13 cellular contexts compared by ENCODE assay signal in the genomic region with DNA sequence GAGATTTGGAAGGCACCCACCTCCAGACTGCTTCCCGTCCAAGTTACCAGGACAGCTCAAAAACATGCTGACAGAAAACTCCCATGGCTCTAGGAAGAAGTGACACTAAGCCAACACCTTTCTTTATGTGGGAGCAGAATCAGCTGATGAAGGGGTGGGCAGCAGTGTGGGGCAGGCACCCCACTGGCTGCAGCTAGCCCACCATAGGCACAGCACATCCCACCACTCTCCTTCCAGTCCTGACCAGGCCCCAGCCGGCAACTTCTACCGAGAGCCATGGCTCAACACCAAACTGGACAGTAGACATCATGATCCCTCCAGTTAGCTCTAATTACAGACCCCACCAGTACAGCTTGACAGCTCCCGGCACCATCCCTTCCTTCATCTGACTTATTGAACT. TPM values are rescaled to one million over a fixed set of nuclear protein-coding genes. Genes with fewer than 3 reads are reported as not detected.
DNase-seq lines count a peak whose midpoint lies in the region; ATAC-seq and TF ChIP-seq lines count a peak whose summit lies in the region.
"Had no signal": no experiment of that assay in that cellular context is flagged by ENCODE, and none has a peak within 500 bp of the region (broad histone marks: within the 10 kb centered on the region; RNA-seq: fewer than 3 reads in every experiment).

No MANE protein-coding gene starts in this region.

- no peaks in the 10 kb centered on the region for H3K27me3 Mint-ChIP-seq in WTC11 (ENCODE audit: low read depth)

- H3K9me3 ChIP-seq in SK-N-SH (no peaks in the 10 kb centered on the region), skeletal muscle tissue (ENCODE audit: control insufficient read depth in 3 of 3, low read length in 3 of 3) (no peaks in the 10 kb centered on the region), gastroesophageal sphincter (no peaks in the 10 kb centered on the region)
- H3K9me3 ChIP-seq: right lobe of liver had no signal

- TF ChIP-seq EP300 in SK-N-SH (IDR thresholded peaks at IDR 0.05; ENCODE audit: borderline replicate concordance in 1 of 2, low read depth in 1 of 2, low read length in 1 of 2) (no peak), gastroesophageal sphincter (IDR thresholded peaks at IDR 0.05) (no peak)

- H4K20me1 ChIP-seq in SK-N-SH (ENCODE audit: insufficient read depth), result peaks cover 29% of the 10 kb centered on the region

- ATAC-seq in SK-N-SH treated with all-trans-retinoic acid at 6 μM for 48 hours (no peak), WTC11 (no peak), Right ventricle myocardium superior (ENCODE audit: poor library complexity) (peak; percentile 24), HG02885 (IDR thresholded peaks at IDR 0.05; ENCODE audit: poor library complexity, unreplicated experiment) (no peak), GM19397 (IDR thresholded peaks at IDR 0.05; ENCODE audit: unreplicated experiment) (no peak), gastroesophageal sphincter (no peak)
- ATAC-seq: right lobe of liver had no signal

- H3K36me3 ChIP-seq in SK-N-SH (replicated peaks in 1 of 2; ENCODE audit: control insufficient read depth in 1 of 2, insufficient read depth in 2 of 2, low read length in 1 of 2) (peaks cover 46 to 89% of the 10 kb centered on the region in 2 experiments), skeletal muscle tissue (ENCODE audit: control insufficient read depth in 3 of 3, insufficient read depth in 3 of 3, low read length in 3 of 3) (peaks cover 38 to 48% (median 43%) of the 10 kb centered on the region in 3 donors), gastroesophageal sphincter (peaks cover 0 to 94% of the 10 kb centered on the region in 2 donors)

- H3K4me3 ChIP-seq in SK-N-SH (ENCODE audit: low read depth in 2 of 2, low read length in 1 of 2), result no peak overlapping the region
- H3K4me3 ChIP-seq in skeletal muscle tissue (ENCODE audit: low read length in 3 of 3), result no peak overlapping the region
- no peak overlapping the region for H3K4me3 ChIP-seq in gastroesophageal sphincter
- H3K4me3 ChIP-seq: right lobe of liver had no signal

- H3K9ac ChIP-seq in SK-N-SH, result no peak overlapping the region
- H3K9ac ChIP-seq in skeletal muscle tissue (ENCODE audit: low read depth in 1 of 3, low read length in 3 of 3), result peak overlapping the region in 1 of 3 donors; percentile 60

- H3K27ac Mint-ChIP-seq in WTC11, result peak overlapping the region; percentile 92

- CTCF ChIA-PET in SK-N-SH (lab: Yijun Ruan, JAX) (interaction anchor here (0.9 to 28.3 kb wide), 13 partner anchors 9 to 231 kb away, joined by 3 to 618 read pairs (median 9); a partner anchor contains a TSS), WTC11 (lab: Charles Lee) (interaction anchor here (0.9 to 6.0 kb wide), 11 partner anchors 10 to 82 kb away, joined by 3 to 116 read pairs (median 23); a partner anchor contains a TSS)

- peaks cover 13 to 58% of the 10 kb centered on the region in 2 experiments; a peak in 3 of 4 replicates for H3K4me1 ChIP-seq in SK-N-SH (ENCODE audit: control insufficient read depth in 1 of 2, insufficient read depth in 2 of 2, low read depth in 1 of 2, low read length in 1 of 2)
- peaks cover 47 to 57% (median 55%) of the 10 kb centered on the region in 3 donors for H3K4me1 ChIP-seq in skeletal muscle tissue (ENCODE audit: control insufficient read depth in 3 of 3, insufficient read depth in 3 of 3, low read length in 3 of 3)
- H3K4me1 ChIP-seq in gastroesophageal sphincter, result peaks cover 0 to 63% (median 4%) of the 10 kb centered on the region in 3 donors

- no peak overlapping the region for H3K4me3 Mint-ChIP-seq in WTC11

- no peak for TF ChIP-seq POLR2A in gastroesophageal sphincter (IDR thresholded peaks at IDR 0.05)

- H3K9me2 ChIP-seq in SK-N-SH, result no peaks in the 10 kb centered on the region

- peaks cover 11% of the 10 kb centered on the region; the same call in 1 of the 2 replicates for H3K79me2 ChIP-seq in SK-N-SH (ENCODE audit: insufficient read depth)

- H3K9me3 Mint-ChIP-seq in WTC11, result no peaks in the 10 kb centered on the region

- TF ChIP-seq RAD21 in SK-N-SH (IDR thresholded peaks at IDR 0.05; ENCODE audit: low read length), result no peak

- H2AFZ ChIP-seq in SK-N-SH (ENCODE audit: low read depth), result no peak overlapping the region

- H3K27ac ChIP-seq in SK-N-SH (ENCODE audit: low read depth in 2 of 2, low read length in 1 of 2) (peak overlapping the region; percentile 36 to 38; a peak in 2 of 4 replicates), skeletal muscle tissue (ENCODE audit: low read depth, low read length) (peak overlapping the region; percentile 83), gastroesophageal sphincter (peak overlapping the region in 1 of 4 donors; percentile 31)
- H3K27ac ChIP-seq: 22Rv1, right lobe of liver had no signal

- H3K27me3 ChIP-seq in SK-N-SH (ENCODE audit: insufficient read depth) (no peaks in the 10 kb centered on the region), skeletal muscle tissue (ENCODE audit: control insufficient read depth in 3 of 3, insufficient read depth in 3 of 3, low read length in 3 of 3) (no peaks in the 10 kb centered on the region), gastroesophageal sphincter (no peaks in the 10 kb centered on the region)
- H3K27me3 ChIP-seq: right lobe of liver had no signal

- TF ChIP-seq CTCF in SK-N-SH (IDR thresholded peaks at IDR 0.05) (no peak), WTC11 (IDR thresholded peaks at IDR 0.05) (no peak), gastroesophageal sphincter (IDR thresholded peaks at IDR 0.05) (no peak)

- H3K4me1 Mint-ChIP-seq in WTC11, result peaks cover 11% of the 10 kb centered on the region

- H3F3A ChIP-seq in SK-N-SH (replicated peaks; ENCODE audit: insufficient read depth), result peaks cover 72% of the 10 kb centered on the region

- DNase-seq in SK-N-SH (no peak), WTC11 (ENCODE audit: low spot score) (no peak), Right ventricle myocardium superior (no peak)
- DNase-seq: activated gamma-delta T cell, glutamatergic neuron, NCI-H2081 had no signal

- intact Hi-C loops in Right ventricle myocardium superior (cut with DNase I), result loop anchor here (2.0 kb wide), 1 partner anchor 54 kb away; no protein-coding TSS in a partner anchor

- POLR2A ChIA-PET in SK-N-SH (lab: Yijun Ruan, JAX) (no interaction called here), WTC11 (lab: Charles Lee) (interaction anchor here (1.4 kb wide), 2 partner anchors 19 to 48 kb away, joined by 3 to 6 read pairs; no protein-coding TSS in a partner anchor)

- 98% methylated on average over 4 of the region's 4 CpGs for WGBS in SK-N-SH (ENCODE audit: low lambda C conversion rate)
- 80 to 83% methylated on average over 1 to 2 of the region's 4 CpGs for WGBS in gastroesophageal sphincter (ENCODE audit: low coverage in 1 of 2), 2 donors

- H3K36me3 Mint-ChIP-seq in WTC11, result peaks cover 65% of the 10 kb centered on the region

- no peak overlapping the region for H3K4me2 ChIP-seq in SK-N-SH

TF ChIP-seq in SK-N-SH, 30 proteins besides CTCF, POLR2A, EP300 and RAD21 (continues in another document):
- TF ChIP-seq NRF1 (IDR thresholded peaks at IDR 0.05; ENCODE audit: low read depth, low read length), result no peak
- TF ChIP-seq, protein P1, sequence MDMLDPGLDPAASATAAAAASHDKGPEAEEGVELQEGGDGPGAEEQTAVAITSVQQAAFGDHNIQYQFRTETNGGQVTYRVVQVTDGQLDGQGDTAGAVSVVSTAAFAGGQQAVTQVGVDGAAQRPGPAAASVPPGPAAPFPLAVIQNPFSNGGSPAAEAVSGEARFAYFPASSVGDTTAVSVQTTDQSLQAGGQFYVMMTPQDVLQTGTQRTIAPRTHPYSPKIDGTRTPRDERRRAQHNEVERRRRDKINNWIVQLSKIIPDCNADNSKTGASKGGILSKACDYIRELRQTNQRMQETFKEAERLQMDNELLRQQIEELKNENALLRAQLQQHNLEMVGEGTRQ (IDR thresholded peaks at IDR 0.05; ENCODE audit: borderline replicate concordance, low read depth, low read length), result no peak

TF ChIP-seq in SK-N-SH treated with all-trans-retinoic acid at 6 μM for 48 hours, 23 proteins besides CTCF, POLR2A, EP300 and RAD21 (continues in another document):
- TF ChIP-seq ZNF70 (CRISPR knock-in tag; IDR thresholded peaks at IDR 0.05) (no peak), RARB (CRISPR knock-in tag; IDR thresholded peaks at IDR 0.05) (no peak), TCF4 (CRISPR knock-in tag; IDR thresholded peaks at IDR 0.05; ENCODE audit: borderline replicate concordance) (no peak), ZC3H10 (CRISPR knock-in tag; IDR thresholded peaks at IDR 0.05) (no peak)

TF ChIP-seq in WTC11, 78 proteins besides CTCF, POLR2A, EP300 and RAD21:
- TF ChIP-seq, protein P1 (CRISPR knock-in tag; IDR thresholded peaks at IDR 0.05), result no peak
- TF ChIP-seq, protein P2, sequence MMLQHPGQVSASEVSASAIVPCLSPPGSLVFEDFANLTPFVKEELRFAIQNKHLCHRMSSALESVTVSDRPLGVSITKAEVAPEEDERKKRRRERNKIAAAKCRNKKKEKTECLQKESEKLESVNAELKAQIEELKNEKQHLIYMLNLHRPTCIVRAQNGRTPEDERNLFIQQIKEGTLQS (CRISPR knock-in tag; conservative IDR thresholded peaks at IDR 0.05), result no peak
- TF ChIP-seq, protein P3, sequence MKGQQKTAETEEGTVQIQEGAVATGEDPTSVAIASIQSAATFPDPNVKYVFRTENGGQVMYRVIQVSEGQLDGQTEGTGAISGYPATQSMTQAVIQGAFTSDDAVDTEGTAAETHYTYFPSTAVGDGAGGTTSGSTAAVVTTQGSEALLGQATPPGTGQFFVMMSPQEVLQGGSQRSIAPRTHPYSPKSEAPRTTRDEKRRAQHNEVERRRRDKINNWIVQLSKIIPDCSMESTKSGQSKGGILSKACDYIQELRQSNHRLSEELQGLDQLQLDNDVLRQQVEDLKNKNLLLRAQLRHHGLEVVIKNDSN (CRISPR knock-in tag; IDR thresholded peaks at IDR 0.05), result no peak

RNA-seq across cellular contexts. Expression of a gene that starts 45.0 kb away (rescaled TPM):
- 14.4 and 15.6 TPM in 2 replicates for polyA plus RNA-seq in SK-N-SH (2012; rRNA removed)
- 14.9 and 18.4 TPM in 2 replicates for polyA plus RNA-seq in SK-N-SH (2012; cell fraction: cytosol; rRNA removed)
- polyA plus RNA-seq in SK-N-SH (2012; cell fraction: nucleus; rRNA removed), result 19.2 and 26.6 TPM in 2 replicates
- total RNA-seq in WTC11 (2021), result 20.5 to 31.8 TPM (median 20.7 TPM) in 3 replicates
- 42.8 TPM for total RNA-seq in Right ventricle myocardium superior
- 7.8 TPM for total RNA-seq in skeletal muscle tissue
- 10 to 100 TPM; 17.0 to 33.1 (median 23.3) TPM for total RNA-seq in gastroesophageal sphincter
